In the genomic region with DNA sequence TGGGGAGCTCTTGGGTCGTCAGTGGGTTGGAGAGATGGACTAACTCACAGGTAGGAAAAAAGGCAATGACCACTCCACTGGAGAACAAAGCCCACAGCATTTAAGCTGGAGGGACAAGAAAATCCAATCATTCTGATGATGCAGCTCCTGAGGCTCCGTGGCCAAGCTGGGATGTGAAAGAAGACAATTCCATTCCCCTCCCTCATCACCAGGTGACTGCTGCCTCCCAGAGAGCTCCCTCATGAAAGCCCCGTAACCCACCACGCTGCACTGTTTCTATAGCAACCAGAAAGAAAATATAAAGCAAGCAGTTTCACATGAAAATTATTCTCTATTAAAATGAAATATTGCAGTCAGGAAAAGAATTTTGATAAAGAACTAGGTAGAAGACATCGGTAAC, we compare ENCODE assay signal across 17 cellular contexts. TPM values are rescaled to one million over a fixed set of nuclear protein-coding genes. Genes with fewer than 3 reads are reported as not detected.
DNase-seq lines count a peak whose midpoint lies in the region; ATAC-seq and TF ChIP-seq lines count a peak whose summit lies in the region.
"Had no signal": no experiment of that assay in that cellular context is flagged by ENCODE, and none has a peak within 500 bp of the region (broad histone marks: within the 10 kb centered on the region; RNA-seq: fewer than 3 reads in every experiment).

No MANE protein-coding gene starts in this region.

- no peak for DNase-seq in stimulated activated naive CD8-positive, alpha-beta T cell treated with anti-CD3 and anti-CD28 coated beads, Interleukin-15, Interleukin-2, amounts not matched to agents 100 U/mL and 50 U/mL, for 24 hours
- DNase-seq in SJSA1 (ENCODE audit: low read depth in 1 of 2, low spot score in 2 of 2) = no peak
- DNase-seq in foreskin keratinocyte = no peak
- no peak for DNase-seq in AML-193 (lab: John Stamatoyannopoulos, UW)
- DNase-seq in lower lobe of right lung = no peak
- DNase-seq in NCI-H69 (lab: John Stamatoyannopoulos, UW) = no peak
- DNase-seq: activated CD4-positive, alpha-beta memory T cell treated with anti-CD3 and anti-CD28 coated beads for 36 hours; anterior cingulate cortex; DMS153; NCI-H1436; NCI-H510A; SK-N-SH; uterus had no signal

- peaks cover 32% of the 10 kb centered on the region for H3K4me1 ChIP-seq in SJSA1 (replicated peaks)
- H3K4me1 ChIP-seq in foreskin keratinocyte = peaks cover 69% of the 10 kb centered on the region
- H3K4me1 ChIP-seq in lower lobe of right lung = peaks cover 97% of the 10 kb centered on the region

- peaks cover 90% of the 10 kb centered on the region for H3K4me1 Mint-ChIP-seq in stimulated activated naive CD8-positive, alpha-beta T cell treated with anti-CD3 and anti-CD28 coated beads, Interleukin-15, Interleukin-2, amounts not matched to agents 100 ng/mL and 50 ng/mL, for 24 hours (ENCODE audit: low read depth)

- H3K36me3 Mint-ChIP-seq in stimulated activated naive CD8-positive, alpha-beta T cell treated with anti-CD3 and anti-CD28 coated beads, Interleukin-15, Interleukin-2, amounts not matched to agents 100 ng/mL and 50 ng/mL, for 24 hours (ENCODE audit: low read depth) = peaks cover 23% of the 10 kb centered on the region

- H3K27me3 Mint-ChIP-seq in stimulated activated naive CD8-positive, alpha-beta T cell treated with anti-CD3 and anti-CD28 coated beads, Interleukin-15, Interleukin-2, amounts not matched to agents 100 ng/mL and 50 ng/mL, for 24 hours = no peaks in the 10 kb centered on the region
- H3K27me3 Mint-ChIP-seq: activated CD4-positive, alpha-beta memory T cell treated with anti-CD3 and anti-CD28 coated beads for 36 hours had no signal

- peak; percentile 12 for TF ChIP-seq CTCF in foreskin keratinocyte (conservative IDR thresholded peaks at IDR 0.05)
- no peak for TF ChIP-seq CTCF in lower lobe of right lung (IDR thresholded peaks at IDR 0.05)

- no peak overlapping the region for H3K4me3 ChIP-seq in SJSA1
- no peak overlapping the region for H3K4me3 ChIP-seq in lower lobe of right lung
- H3K4me3 ChIP-seq: skin epidermis, uterus had no signal

- H3K4me3 Mint-ChIP-seq in stimulated activated naive CD8-positive, alpha-beta T cell treated with anti-CD3 and anti-CD28 coated beads, Interleukin-15, Interleukin-2, amounts not matched to agents 100 ng/mL and 50 ng/mL, for 24 hours = no peak overlapping the region
- H3K4me3 Mint-ChIP-seq: activated CD4-positive, alpha-beta memory T cell treated with anti-CD3 and anti-CD28 coated beads for 36 hours had no signal

- H3K27ac ChIP-seq in SJSA1 (peak overlapping the region; percentile 15; the same call in 1 of the 2 replicates), foreskin keratinocyte (peak overlapping the region; percentile 92), lower lobe of right lung (no peak overlapping the region)
- H3K27ac ChIP-seq: uterus had no signal

- ATAC-seq in stimulated activated naive CD8-positive, alpha-beta T cell treated with anti-CD3 and anti-CD28 coated beads, Interleukin-15, Interleukin-2, amounts not matched to agents 100 U/mL and 50 U/mL, for 24 hours = no peak
- ATAC-seq in foreskin keratinocyte (no peak), lower lobe of right lung (no peak), HG03354 (IDR thresholded peaks at IDR 0.05; ENCODE audit: poor library complexity, severe bottlenecking, unreplicated experiment) (no peak)

- no peaks in the 10 kb centered on the region for H3K9me3 Mint-ChIP-seq in stimulated activated naive CD8-positive, alpha-beta T cell treated with anti-CD3 and anti-CD28 coated beads, Interleukin-15, Interleukin-2, amounts not matched to agents 100 ng/mL and 50 ng/mL, for 24 hours
- H3K9me3 Mint-ChIP-seq: activated CD4-positive, alpha-beta memory T cell treated with anti-CD3 and anti-CD28 coated beads for 36 hours; activated T-helper 2 cell treated with anti-CD3 and anti-CD28 coated beads, Interferon-gamma antibody, Interleukin-2, Interleukin-4, amounts not matched to agents 10 μg/mL and 5 μg/mL and 100 μg/mL, durations not matched to agents 14 hours and 24 hours and 36 hours had no signal

- H3K9me3 ChIP-seq in SJSA1 (replicated peaks) = no peaks in the 10 kb centered on the region
- no peaks in the 10 kb centered on the region for H3K9me3 ChIP-seq in lower lobe of right lung
- H3K9me3 ChIP-seq: SK-N-SH, uterus had no signal

- intact Hi-C loops in lower lobe of right lung (cut with DNase I) = no loop called here

- H3K27me3 ChIP-seq in SJSA1 (replicated peaks) (no peaks in the 10 kb centered on the region), foreskin keratinocyte (no peaks in the 10 kb centered on the region), lower lobe of right lung (ENCODE audit: low read depth) (no peaks in the 10 kb centered on the region)
- H3K27me3 ChIP-seq: uterus had no signal

- H3K36me3 ChIP-seq in SJSA1 (peaks cover 7% of the 10 kb centered on the region), lower lobe of right lung (no peaks in the 10 kb centered on the region)
- H3K36me3 ChIP-seq: uterus had no signal

- H3K27ac Mint-ChIP-seq in stimulated activated naive CD8-positive, alpha-beta T cell treated with anti-CD3 and anti-CD28 coated beads, Interleukin-15, Interleukin-2, amounts not matched to agents 100 ng/mL and 50 ng/mL, for 24 hours = peak overlapping the region; percentile 45

RNA-seq across cellular contexts. Expression of gene ANKRD11, which starts 15.2 kb away (rescaled TPM):
- total RNA-seq in SJSA1 (2014; rRNA removed; shearing (Covaris generic)) = 48.0 and 55.6 TPM in 2 replicates
- total RNA-seq in foreskin keratinocyte = 67.0 and 73.2 TPM in 2 replicates
- polyA plus RNA-seq in foreskin keratinocyte = 45.8 and 54.3 TPM in 2 replicates
- total RNA-seq in lower lobe of right lung = 127 TPM

RNA-seq across cellular contexts. Expression of gene SPG7, which starts 33.1 kb away (rescaled TPM):
- total RNA-seq in SJSA1 (2014; rRNA removed; shearing (Covaris generic)) = 131 and 144 TPM in 2 replicates
- 66.2 and 70.7 TPM in 2 replicates for total RNA-seq in foreskin keratinocyte
- 52.7 and 53.6 TPM in 2 replicates for polyA plus RNA-seq in foreskin keratinocyte
- total RNA-seq in lower lobe of right lung = 98.8 TPM
